In the genomic region with DNA sequence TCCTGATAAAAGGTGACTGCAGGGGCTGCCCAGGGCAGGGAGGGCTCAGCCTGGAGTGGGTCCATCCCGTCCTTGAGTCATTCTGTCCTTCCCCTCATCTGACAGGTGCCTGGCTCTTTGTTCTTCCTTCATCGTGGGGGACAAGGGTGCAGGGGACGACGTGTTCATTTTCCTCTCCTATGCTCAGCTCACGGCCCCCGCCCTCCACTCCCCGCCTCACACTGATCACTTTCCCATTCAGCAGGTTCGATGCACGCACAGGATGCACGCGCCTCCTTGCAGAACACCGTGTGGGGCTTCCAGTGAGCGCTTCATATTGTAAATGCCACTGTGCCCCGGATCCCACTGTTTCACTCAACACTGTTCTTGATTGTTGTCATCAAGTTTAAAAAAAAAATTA, we compare ENCODE assay signal across 18 cellular contexts. TPM values are rescaled to one million over a fixed set of nuclear protein-coding genes. Genes with fewer than 3 reads are reported as not detected.
DNase-seq lines count a peak whose midpoint lies in the region; ATAC-seq, FAIRE-seq and TF ChIP-seq lines count a peak whose summit lies in the region.
"Had no signal": no experiment of that assay in that cellular context is flagged by ENCODE, and none has a peak within 500 bp of the region (broad histone marks: within the 10 kb centered on the region; RNA-seq: fewer than 3 reads in every experiment).

No MANE protein-coding gene starts in this region.

- H4K8ac ChIP-seq in H1 (ENCODE audit: extremely low read depth, insufficient read depth, low read length) (no peak overlapping the region), trophoblast cell (ENCODE audit: low read depth, low read length) (no peak overlapping the region)

- no peak for TF ChIP-seq POLR2A in breast epithelium (IDR thresholded peaks at IDR 0.05)
- TF ChIP-seq POLR2A in H1 (IDR thresholded peaks at IDR 0.05; ENCODE audit: control extremely low read depth in 1 of 2, low read depth in 2 of 2, low read length in 2 of 2) = no peak

- no peak for TF ChIP-seq RAD21 in H1 (IDR thresholded peaks at IDR 0.05 in 1 of 2, conservative IDR thresholded peaks at IDR 0.05 in 1 of 2; ENCODE audit: low read depth in 2 of 2, low read length in 2 of 2)

- no peak overlapping the region for H2BK20ac ChIP-seq in H1 (ENCODE audit: low read length)

- H3K4me1 ChIP-seq in breast epithelium (no peaks in the 10 kb centered on the region), mammary epithelial cell (ENCODE audit: insufficient read depth, low read length) (peaks cover 52% of the 10 kb centered on the region), H1 (replicated peaks in 1 of 4; ENCODE audit: control insufficient read depth in 3 of 4, insufficient read depth in 4 of 4, low read length in 3 of 4) (peaks cover 0 to 3% (median 0%) of the 10 kb centered on the region in 4 experiments; a peak in 1 of 7 replicates), trophoblast cell (ENCODE audit: control insufficient read depth in 1 of 2, insufficient read depth in 2 of 2, low read length in 2 of 2) (peaks cover 23 to 28% of the 10 kb centered on the region in 2 experiments)
- H3K4me1 ChIP-seq: BLaER1 had no signal

- no peak overlapping the region for H4K91ac ChIP-seq in H1 (replicated peaks; ENCODE audit: insufficient read length, low read length)
- H4K91ac ChIP-seq in trophoblast cell (ENCODE audit: low read depth, low read length) = peak overlapping the region; percentile 89

- no peak for FAIRE-seq in H1 (lab: Jason Lieb, UNC)
- FAIRE-seq: A204.1, GM12892, K562 had no signal

- dilution Hi-C loops in mammary epithelial cell (cut with HindIII; ENCODE audit: low sequenced_read_pairs) = no loop called here

- POLR2A ChIA-PET in H1 (lab: Charles Lee; ENCODE audit: partially characterized antibody) = no interaction called here

- no peaks in the 10 kb centered on the region for H4K20me1 ChIP-seq in mammary epithelial cell (ENCODE audit: insufficient read depth, low read length)
- peaks cover 0 to 1% of the 10 kb centered on the region in 2 experiments for H4K20me1 ChIP-seq in H1 (replicated peaks in 1 of 2; ENCODE audit: control insufficient read depth in 1 of 2, insufficient read depth in 2 of 2, low read length in 2 of 2)
- H4K20me1 ChIP-seq: BLaER1 had no signal

- H3K23me2 ChIP-seq in H1 (ENCODE audit: low read depth, low read length) = no peaks in the 10 kb centered on the region

- H3K9me3 ChIP-seq in breast epithelium = no peaks in the 10 kb centered on the region
- no peaks in the 10 kb centered on the region for H3K9me3 ChIP-seq in mammary epithelial cell (replicated peaks; ENCODE audit: insufficient read depth, low read length)
- H3K9me3 ChIP-seq in H1 (ENCODE audit: insufficient read depth in 2 of 2, low read depth in 1 of 2, low read length in 1 of 2) = peaks cover 2 to 3% of the 10 kb centered on the region in 2 experiments; a peak in 1 of 4 replicates
- peaks cover 4% of the 10 kb centered on the region for H3K9me3 ChIP-seq in trophoblast cell (ENCODE audit: insufficient read depth, low read depth, low read length)

- no peak overlapping the region for H2AFZ ChIP-seq in mammary epithelial cell (ENCODE audit: low read depth, low read length)
- no peak overlapping the region for H2AFZ ChIP-seq in H1 (ENCODE audit: low read length)
- no peak overlapping the region for H2AFZ ChIP-seq in trophoblast cell (ENCODE audit: insufficient read depth, low read length, poor library complexity)

- H3K23ac ChIP-seq in H1 (ENCODE audit: insufficient read length) (no peak overlapping the region), trophoblast cell (ENCODE audit: low read length) (no peak overlapping the region)

- H3K36me3 ChIP-seq in breast epithelium (no peaks in the 10 kb centered on the region), mammary epithelial cell (ENCODE audit: insufficient read depth, low read length) (no peaks in the 10 kb centered on the region), H1 (ENCODE audit: control insufficient read depth in 2 of 4, insufficient read depth in 4 of 4, low read length in 3 of 4) (no peaks in the 10 kb centered on the region), trophoblast cell (ENCODE audit: control insufficient read depth in 1 of 2, insufficient read depth in 2 of 2, low read length in 2 of 2) (no peaks in the 10 kb centered on the region)
- H3K36me3 ChIP-seq: BLaER1 had no signal

- TF ChIP-seq EP300 in H1 (IDR thresholded peaks at IDR 0.05; ENCODE audit: borderline replicate concordance in 1 of 2, low read depth in 2 of 2, low read length in 2 of 2) = no peak

- CTCF ChIA-PET in mammary epithelial cell (lab: Charles Lee; ENCODE audit: low non-redundant PET) = no interaction called here
- CTCF ChIA-PET in H1 (lab: Charles Lee; ENCODE audit: partially characterized antibody) = no interaction called here

- H2BK120ac ChIP-seq in H1 (replicated peaks; ENCODE audit: low read depth, low read length) (no peak overlapping the region), trophoblast cell (ENCODE audit: insufficient read depth, low read length, poor library complexity) (peak overlapping the region; percentile 44)

- intact Hi-C loops in breast epithelium (cut with DNase I; ENCODE audit: low total_unique reads) (no loop called here), mammary epithelial cell (cut with micrococcal nuclease) (loop anchor here (5.0 kb wide), 1 partner anchor 33 kb away; a partner anchor contains a TSS), left colon (cut with DNase I, micrococcal nuclease) (no loop called here)

- 0 out of 2 replicates have a peak overlapping the region, but pooled peaks have one; percentile 17 for H2BK12ac ChIP-seq in H1 (ENCODE audit: low read depth, low read length)
- H2BK12ac ChIP-seq in trophoblast cell (ENCODE audit: low read length) = peak overlapping the region; percentile 3

- no peak overlapping the region for H3K14ac ChIP-seq in H1 (ENCODE audit: insufficient read length)
- no peak overlapping the region for H3K14ac ChIP-seq in trophoblast cell (ENCODE audit: low read length)

- no peak overlapping the region for H2BK15ac ChIP-seq in H1 (ENCODE audit: low read length)

- H2AK5ac ChIP-seq in H1 (ENCODE audit: low read depth, low read length) (no peak overlapping the region), trophoblast cell (ENCODE audit: low read length) (no peak overlapping the region)

- TF ChIP-seq CTCF in breast epithelium (IDR thresholded peaks at IDR 0.05) (no peak), mammary epithelial cell (conservative IDR thresholded peaks at IDR 0.05 in 1 of 2, IDR thresholded peaks at IDR 0.05 in 1 of 2; ENCODE audit: extremely low read depth in 1 of 2, insufficient read depth in 1 of 2, low read depth in 1 of 2, low read length in 2 of 2) (no peak), H1 (IDR thresholded peaks at IDR 0.05; ENCODE audit: control extremely low read depth in 1 of 3, insufficient read depth in 1 of 3, low read depth in 1 of 3, low read length in 3 of 3) (no peak)

- H3K56ac ChIP-seq in H1 (replicated peaks; ENCODE audit: insufficient read length, low read depth, low read length) = no peak overlapping the region

- H4K12ac ChIP-seq in trophoblast cell (ENCODE audit: low read depth, low read length) = no peak overlapping the region

- H2BK5ac ChIP-seq in H1 (ENCODE audit: low read depth, low read length) = no peak overlapping the region
- no peak overlapping the region for H2BK5ac ChIP-seq in trophoblast cell (ENCODE audit: low read depth, low read length, poor library complexity)

- H3K18ac ChIP-seq in H1 (ENCODE audit: extremely low read depth, low read length) = no peak overlapping the region
- H3K18ac ChIP-seq in trophoblast cell (ENCODE audit: low read length) = no peak overlapping the region

- H4K5ac ChIP-seq in H1 (ENCODE audit: insufficient read length, low read depth, low read length) = no peak overlapping the region

- H3K4me3 ChIP-seq in breast epithelium (no peak overlapping the region), mammary epithelial cell (replicated peaks in 1 of 3; ENCODE audit: insufficient read depth in 1 of 3, low read depth in 2 of 3, low read length in 3 of 3) (no peak overlapping the region), H1 (ENCODE audit: extremely low read depth in 1 of 4, insufficient read depth in 2 of 4, low read depth in 3 of 4, low read length in 4 of 4) (no peak overlapping the region), trophoblast cell (ENCODE audit: low read depth, low read length) (no peak overlapping the region)
- H3K4me3 ChIP-seq: BLaER1, K562 had no signal

- H3K27ac ChIP-seq in breast epithelium = peak overlapping the region; percentile 81 to 84
- H3K27ac ChIP-seq in mammary epithelial cell (ENCODE audit: insufficient read depth, low read depth, low read length) = no peak overlapping the region
- no peak overlapping the region for H3K27ac ChIP-seq in H1 (ENCODE audit: low read depth, low read length)
- H3K27ac ChIP-seq in trophoblast cell (ENCODE audit: low read depth, low read length) = no peak overlapping the region
- H3K27ac ChIP-seq: BLaER1 had no signal

- H3K27me3 ChIP-seq in breast epithelium (no peaks in the 10 kb centered on the region), mammary epithelial cell (ENCODE audit: insufficient read depth, low read length) (no peaks in the 10 kb centered on the region), H1 (replicated peaks in 1 of 4; ENCODE audit: control insufficient read depth in 3 of 4, extremely low read depth in 1 of 4, insufficient read depth in 3 of 4, low read length in 3 of 4) (no peaks in the 10 kb centered on the region; a peak in 1 of 7 replicates), trophoblast cell (ENCODE audit: insufficient read depth, low read length) (no peaks in the 10 kb centered on the region)
- H3K27me3 ChIP-seq: BLaER1 had no signal

- in situ Hi-C loops in mammary epithelial cell (cut with MboI; ENCODE audit: low sequenced_read_pairs in 2 of 2) = no loop called here

- no peak overlapping the region for H3K4me2 ChIP-seq in mammary epithelial cell (ENCODE audit: insufficient read depth, low read depth, low read length)
- no peak overlapping the region for H3K4me2 ChIP-seq in H1 (ENCODE audit: insufficient read depth in 1 of 2, low read depth in 2 of 2, low read length in 2 of 2)
- H3K4me2 ChIP-seq in trophoblast cell (ENCODE audit: low read length) = no peak overlapping the region
- H3K4me2 ChIP-seq: BLaER1 had no signal

- BruUV-seq in mammary epithelial cell (replicated peaks; lab: Mats Ljungman, UMichigan) = no TSS peak

- WGBS in mammary epithelial cell (ENCODE audit: low coverage, missing lambda C conversion rate) = 98% methylated on average over 11 of the region's 14 CpGs
- WGBS in H1 (ENCODE audit: extremely low coverage in 1 of 2, insufficient coverage in 1 of 2, insufficient read length in 1 of 2, insufficient replicate concordance in 2 of 2, low coverage in 1 of 2, low lambda C conversion rate in 2 of 2, missing lambda C conversion rate in 1 of 2), 2 experiments = 78% methylated on average over 14 of the region's 14 CpGs; no CpG with 5 or more reads in 1 of the 2 experiments
- WGBS in trophoblast cell (ENCODE audit: extremely low coverage, insufficient coverage, insufficient read length) = no CpG with 5 or more reads among the region's 14 CpGs

- no peaks in the 10 kb centered on the region for H3K79me1 ChIP-seq in H1 (ENCODE audit: low read depth, low read length)
- peaks cover 14% of the 10 kb centered on the region for H3K79me1 ChIP-seq in trophoblast cell (ENCODE audit: low read length)

- DNase-seq in breast epithelium (ENCODE audit: low spot score in 2 of 2) (peak in 1 of 2 donors; percentile 20), mammary epithelial cell (no peak), H1 (ENCODE audit: low read depth in 1 of 2, low spot score in 2 of 2) (no peak), trophoblast cell (no peak), left colon (no peak), SKM-1 treated with dmso at 0.1 percent for 144 hours (lab: John Stamatoyannopoulos, UW; ENCODE audit: unreplicated experiment) (no peak)
- DNase-seq in stimulated activated CD4-positive, alpha-beta T cell treated with anti-CD3 and anti-CD28 coated beads, Interleukin-2, amount 100 ng/mL, for 48 hours = no peak
- DNase-seq: DMS153; GOT3; MV-4-11; NCI-H2029; NK-92 treated with Interleukin-12 subunit alpha and Interleukin-12 subunit beta, amount 100 ng/mL, for 24 hours had no signal

- H3K4ac ChIP-seq in H1 (replicated peaks; ENCODE audit: insufficient read length, low read depth, low read length) (no peak overlapping the region), trophoblast cell (ENCODE audit: low read depth, low read length) (no peak overlapping the region)

- ATAC-seq in left colon = no peak
- no peak for ATAC-seq in esophagus mucosa
- ATAC-seq: K562 had no signal

- no peak overlapping the region for H3K9ac ChIP-seq in mammary epithelial cell (ENCODE audit: insufficient read depth, low read length)
- H3K9ac ChIP-seq in H1 (replicated peaks in 1 of 4; ENCODE audit: extremely low read depth in 1 of 4, low read depth in 3 of 4, low read length in 3 of 4) = no peak overlapping the region
- H3K9ac ChIP-seq in trophoblast cell (ENCODE audit: low read length) = no peak overlapping the region
- H3K9ac ChIP-seq: BLaER1 had no signal

- H3K79me2 ChIP-seq in mammary epithelial cell (ENCODE audit: insufficient read depth, low read length) (no peaks in the 10 kb centered on the region), H1 (ENCODE audit: control insufficient read depth in 1 of 2, insufficient read depth in 2 of 2, low read length in 2 of 2) (no peaks in the 10 kb centered on the region), trophoblast cell (ENCODE audit: control insufficient read depth, insufficient read depth, low read length, poor library complexity) (no peaks in the 10 kb centered on the region)

RNA-seq across cellular contexts. Expression of a gene that starts 32.7 kb away (rescaled TPM):
- total RNA-seq in breast epithelium (10 to 100 TPM in 2 of 3 donors, 1 to 10 TPM in 1; 1.3 to 38.8 (median 33.1) TPM), mammary epithelial cell (10 to 100 TPM in 1 of 2 donors, 1 to 10 TPM in 1; 5.4 to 25.8 TPM), left colon (10 to 100 TPM; 28.6 to 43.0 TPM), esophagus mucosa (2.5 TPM)
- polyA plus RNA-seq in mammary epithelial cell (2.0 TPM), H1 (2011; rRNA removed) (10.1 and 15.5 TPM in 2 replicates)
- polyA minus RNA-seq in mammary epithelial cell = 28.9 TPM
- 52.9 and 54.2 TPM in 2 replicates for total RNA-seq in H1 (2021; fragmentation: NEBNext Ultra II Directional; extraction: Animal tissue kit (Norgen Biotek cat#: 25700))
- 7.8 TPM for polyA plus RNA-seq in H1 (2011; cell fraction: cytosol; rRNA removed)
- 41.3 TPM for polyA plus RNA-seq in H1 (2011; cell fraction: nucleus; rRNA removed)
- 17.0 to 20.3 TPM (median 18.5 TPM) in 4 replicates for polyA plus RNA-seq in H1 (2012, experiment 1 of 2)
- 2.9 TPM for polyA plus RNA-seq in H1 (2012, experiment 2 of 2)
- 16.9 TPM for polyA plus RNA-seq in H1 (2013, experiment 1 of 2)
- 15.7 TPM for polyA plus RNA-seq in H1 (2013, experiment 2 of 2)
- polyA minus RNA-seq in H1 (2011; rRNA and poly(A)+ RNA removed) = 46.2 and 59.3 TPM in 2 replicates
- polyA minus RNA-seq in H1 (2011; cell fraction: cytosol; rRNA and poly(A)+ RNA removed) = 35.2 TPM
- 103 TPM for polyA minus RNA-seq in H1 (2011; cell fraction: nucleus; rRNA and poly(A)+ RNA removed)
- polyA plus RNA-seq in trophoblast cell (2013) = 20.8 and 21.4 TPM in 2 replicates
- total RNA-seq: OCI-LY7 had no signal

Comparison
In these comparisons a context has a peak if more than half of its experiments do, and no peak if none do; other contexts are left out.
1. H3K27ac ChIP-seq: peak in breast epithelium (2 of 2); none in mammary epithelial cell (single experiment), H1 (single experiment) and trophoblast cell (single experiment).